Comparison of ENCODE assay signal across 1 cellular context in genomic region chr3:125356140-125357026, GRCh38.
TF ChIP-seq lines count a peak whose summit lies in the region.

No MANE protein-coding gene starts in this region.

TF ChIP-seq in HepG2, 621 proteins besides CTCF, POLR2A, EP300 and RAD21 (continued from another document):
- TF ChIP-seq ZNF784 (CRISPR knock-in tag; IDR thresholded peaks at IDR 0.05; ENCODE audit: borderline replicate concordance), result no peak
- TF ChIP-seq HOXA9 (CRISPR knock-in tag; IDR thresholded peaks at IDR 0.05; ENCODE audit: borderline replicate concordance), result no peak
- TF ChIP-seq RFX1 (IDR thresholded peaks at IDR 0.05), result no peak
- no peak for TF ChIP-seq ATRX (CRISPR knock-in tag; IDR thresholded peaks at IDR 0.05; ENCODE audit: borderline replicate concordance)
- TF ChIP-seq MYC (CRISPR knock-in tag; IDR thresholded peaks at IDR 0.05; ENCODE audit: borderline replicate concordance), result no peak
